In the genomic region with DNA sequence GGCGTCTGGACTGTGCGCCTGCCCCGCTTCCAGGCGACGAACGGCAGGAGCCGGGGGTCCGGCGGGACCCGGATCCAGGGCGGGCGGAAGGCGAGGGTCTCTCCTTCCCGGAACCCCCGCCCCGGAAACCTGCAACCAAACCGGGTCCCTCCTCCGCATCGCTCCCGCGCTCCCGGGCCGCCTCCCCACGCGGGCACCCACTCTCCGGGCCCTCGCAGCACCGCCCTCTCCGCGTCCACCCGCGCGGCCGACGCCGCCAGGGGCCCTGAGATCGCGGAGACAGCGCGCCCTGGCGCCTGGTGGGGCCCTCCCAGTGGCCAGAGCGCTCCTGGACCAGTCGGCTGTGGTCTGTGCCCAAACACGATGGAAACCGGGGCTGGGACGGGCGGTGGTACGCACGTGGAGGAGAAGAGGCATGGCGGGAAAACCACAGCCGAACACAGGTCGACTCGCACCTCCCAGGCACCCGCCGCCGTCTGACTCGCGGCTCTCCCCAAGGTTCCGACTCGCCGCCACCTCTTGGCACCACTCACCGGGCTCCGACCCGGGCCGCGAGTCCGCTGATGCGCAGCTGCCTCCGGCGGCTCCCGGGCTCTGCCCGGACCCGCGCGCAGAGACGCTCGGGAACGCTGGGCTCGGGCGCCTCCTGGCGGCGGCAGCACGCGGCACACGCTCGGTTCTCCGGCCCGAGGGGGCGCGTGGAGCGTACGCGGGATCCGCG, we compare ENCODE assay signal across 8 cellular contexts. TPM values are rescaled to one million over a fixed set of nuclear protein-coding genes. Genes with fewer than 3 reads are reported as not detected.
DNase-seq lines count a peak whose midpoint lies in the region; ATAC-seq, FAIRE-seq and TF ChIP-seq lines count a peak whose summit lies in the region.

No MANE protein-coding gene starts in this region.

- H3K27me3 Mint-ChIP-seq in activated CD4-positive, alpha-beta T cell treated with anti-CD3 and anti-CD28 coated beads, Interleukin-2, amount 10 ng/mL, durations not matched to agents 24 days and 14 days, result peaks cover 50% of the 10 kb centered on the region

- no peaks in the 10 kb centered on the region for H3K9me3 ChIP-seq in colonic mucosa
- H3K9me3 ChIP-seq in HepG2 (ENCODE audit: low read length), result no peaks in the 10 kb centered on the region

- 54% methylated on average over 94 of the region's 95 CpGs for WGBS in HepG2 (ENCODE audit: low lambda C conversion rate)

- FAIRE-seq in HepG2 (lab: Jason Lieb, UNC), result no peak

- intact Hi-C loops in activated CD4-positive, alpha-beta T cell treated with anti-CD3 and anti-CD28 coated beads, Interleukin-2, amount 10 ng/mL, durations not matched to agents 24 days and 14 days (cut with micrococcal nuclease), result loop anchor here (1.0 to 2.0 kb wide), 6 partner anchors 107 to 669 kb away; no protein-coding TSS in a partner anchor
- intact Hi-C loops in colonic mucosa (cut with DNase I), result loop anchor here (2.0 to 10.0 kb wide), 3 partner anchors 271 to 645 kb away; no protein-coding TSS in a partner anchor
- intact Hi-C loops in HepG2 (cut with micrococcal nuclease; ENCODE audit: unreplicated experiment), result loop anchor here (1.0 kb wide), 3 partner anchors 270 to 669 kb away; no protein-coding TSS in a partner anchor

- peaks cover 66% of the 10 kb centered on the region for H3K27me3 ChIP-seq in colonic mucosa
- peaks cover 13 to 71% of the 10 kb centered on the region in 2 experiments for H3K27me3 ChIP-seq in HepG2 (ENCODE audit: control insufficient read depth in 1 of 2, insufficient read depth in 2 of 2, low read length in 2 of 2)

- in situ Hi-C loops in HepG2 (cut with HindIII; ENCODE audit: extremely low pct_ligation_motif_present, low pct_unique_long_range_greater_than_20kb), result loop anchor here (10.0 kb wide), 1 partner anchor 451 kb away; no protein-coding TSS in a partner anchor

- H3K79me2 ChIP-seq in HepG2 (ENCODE audit: insufficient read depth, low read length), result no peaks in the 10 kb centered on the region

- TF ChIP-seq EP300 in Ishikawa (IDR thresholded peaks at IDR 0.05; ENCODE audit: borderline replicate concordance) (no peak), HepG2 (IDR thresholded peaks at IDR 0.05; ENCODE audit: low read depth in 2 of 2, low read length in 2 of 2) (no peak), HepG2 (CRISPR knock-in tag; IDR thresholded peaks at IDR 0.05; ENCODE audit: borderline replicate concordance) (no peak)

- no peak overlapping the region for H3K27ac ChIP-seq in colonic mucosa
- no peak overlapping the region for H3K27ac ChIP-seq in HepG2 (ENCODE audit: extremely low read length, insufficient read depth, low read length)

- H3K9me3 Mint-ChIP-seq in activated CD4-positive, alpha-beta T cell treated with anti-CD3 and anti-CD28 coated beads, Interleukin-2, amount 10 ng/mL, durations not matched to agents 24 days and 14 days, result peaks cover 4% of the 10 kb centered on the region

- peaks cover 5% of the 10 kb centered on the region for H3K36me3 Mint-ChIP-seq in activated CD4-positive, alpha-beta T cell treated with anti-CD3 and anti-CD28 coated beads, Interleukin-2, amount 10 ng/mL, durations not matched to agents 24 days and 14 days (ENCODE audit: low read depth)

- no peak for TF ChIP-seq POLR2A in HepG2 (IDR thresholded peaks at IDR 0.05; ENCODE audit: insufficient read depth in 1 of 2, low read depth in 2 of 2, low read length in 2 of 2)

- H3K4me1 ChIP-seq in colonic mucosa (peaks cover 10% of the 10 kb centered on the region), HepG2 (ENCODE audit: insufficient read depth, low read length) (peaks cover 12% of the 10 kb centered on the region)

- peak; percentile 43 for DNase-seq in DMS114 treated with DMSO at 0.1 percent for 48 hours (lab: John Stamatoyannopoulos, UW; ENCODE audit: unreplicated experiment)
- DNase-seq in activated CD4-positive, alpha-beta T cell treated with anti-CD3 and anti-CD28 coated beads, Interleukin-2, amount 10 ng/mL, durations not matched to agents 24 days and 14 days, result peak; percentile 91
- DNase-seq in colonic mucosa, result peak; percentile 63
- no peak for DNase-seq in HepG2 (ENCODE audit: low spot score)
- peak; percentile 61 to 72 for DNase-seq in stimulated activated CD4-positive, alpha-beta T cell treated with anti-CD3 and anti-CD28 coated beads, Interleukin-4, amount 100 ng/mL, for 48 hours (ENCODE audit: low read depth in 2 of 2)
- no peak for DNase-seq in pons (ENCODE audit: low spot score)
- no peak for DNase-seq in NCI-H1436 (lab: John Stamatoyannopoulos, UW)

- no peak overlapping the region for H2AFZ ChIP-seq in HepG2 (ENCODE audit: low read length)

- H3K4me3 Mint-ChIP-seq in activated CD4-positive, alpha-beta T cell treated with anti-CD3 and anti-CD28 coated beads, Interleukin-2, amount 10 ng/mL, durations not matched to agents 24 days and 14 days, result peak overlapping the region; percentile 73

- H3K9ac ChIP-seq in colonic mucosa (ENCODE audit: low read depth in 2 of 2, low read length in 2 of 2), result no peak overlapping the region
- H3K9ac ChIP-seq in HepG2 (ENCODE audit: insufficient read depth, low read depth, low read length), result no peak overlapping the region

- TF ChIP-seq CTCF in colonic mucosa (IDR thresholded peaks at IDR 0.05), result peak; percentile 85
- peak; percentile 72 for TF ChIP-seq CTCF in HepG2 (CRISPR knock-in tag; IDR thresholded peaks at IDR 0.05)

- peak overlapping the region; percentile 67 for H3K27ac Mint-ChIP-seq in activated CD4-positive, alpha-beta T cell treated with anti-CD3 and anti-CD28 coated beads, Interleukin-2, amount 10 ng/mL, durations not matched to agents 24 days and 14 days

- H3K4me2 ChIP-seq in HepG2 (ENCODE audit: low read depth, low read length), result peak overlapping the region; percentile 67

- H3K4me1 Mint-ChIP-seq in activated CD4-positive, alpha-beta T cell treated with anti-CD3 and anti-CD28 coated beads, Interleukin-2, amount 10 ng/mL, durations not matched to agents 24 days and 14 days, result peaks cover 21% of the 10 kb centered on the region

- POLR2A ChIA-PET in HepG2 (lab: Yijun Ruan, JAX), result no interaction called here

- H3K4me3 ChIP-seq in colonic mucosa (peak overlapping the region; percentile 38), HepG2 (replicated peaks in 1 of 3; ENCODE audit: insufficient read depth in 1 of 3, low read depth in 2 of 3, low read length in 3 of 3) (peak overlapping the region in 2 of 3 experiments; percentile 39 to 63; a peak in 3 of 6 replicates)

- peak; percentile 76 for ATAC-seq in HepG2

- no TSS peak for BruUV-seq in HepG2 (replicated peaks; lab: Mats Ljungman, UMichigan)

- CTCF ChIA-PET in HepG2 (lab: Yijun Ruan, JAX; ENCODE audit: low intra/inter-chr PET ratio, low total read pairs), result interaction anchor here (1.2 to 5.5 kb wide), 8 partner anchors 66 to 669 kb away, joined by 4 to 181 read pairs (median 12); no protein-coding TSS in a partner anchor

- H3K36me3 ChIP-seq in colonic mucosa, result no peaks in the 10 kb centered on the region
- H3K36me3 ChIP-seq in HepG2 (replicated peaks in 1 of 2; ENCODE audit: control insufficient read depth in 1 of 2, insufficient read depth in 2 of 2, low read length in 2 of 2), result no peaks in the 10 kb centered on the region

- H4K20me1 ChIP-seq in HepG2 (ENCODE audit: insufficient read depth, low read length), result peaks cover 3% of the 10 kb centered on the region; the same call in 1 of the 2 replicates

- TF ChIP-seq RAD21 in Ishikawa (IDR thresholded peaks at IDR 0.05; ENCODE audit: low read depth), result peak; percentile 25; the same call in 1 of the 2 replicates
- TF ChIP-seq RAD21 in HepG2 (CRISPR knock-in tag; IDR thresholded peaks at IDR 0.05), result peak; percentile 83

TF ChIP-seq in Ishikawa, 13 proteins besides CTCF, POLR2A, EP300 and RAD21:
- TF ChIP-seq, protein P1, sequence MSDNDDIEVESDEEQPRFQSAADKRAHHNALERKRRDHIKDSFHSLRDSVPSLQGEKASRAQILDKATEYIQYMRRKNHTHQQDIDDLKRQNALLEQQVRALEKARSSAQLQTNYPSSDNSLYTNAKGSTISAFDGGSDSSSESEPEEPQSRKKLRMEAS (IDR thresholded peaks at IDR 0.05), result peak; percentile 66
- no peak for TF ChIP-seq TCF12 (IDR thresholded peaks at IDR 0.05; ENCODE audit: low read depth)
TF ChIP-seq in Ishikawa: peak in this region for 1.

TF ChIP-seq in HepG2, 621 proteins besides CTCF, POLR2A, EP300 and RAD21 (continues in another document):
- TF ChIP-seq ZNF430 (CRISPR knock-in tag; IDR thresholded peaks at IDR 0.05), result no peak
- TF ChIP-seq ZFYVE20 (CRISPR knock-in tag; IDR thresholded peaks at IDR 0.05; ENCODE audit: borderline replicate concordance, low read depth), result no peak
- no peak for TF ChIP-seq ZNF225 (CRISPR knock-in tag; IDR thresholded peaks at IDR 0.05)
- no peak for TF ChIP-seq CHD4 (IDR thresholded peaks at IDR 0.05; ENCODE audit: borderline replicate concordance, low read length)
- 0 out of 2 replicates have a peak, but pooled peaks have one; percentile 56 for TF ChIP-seq ZC3H13 (CRISPR knock-in tag; IDR thresholded peaks at IDR 0.05)
- no peak for TF ChIP-seq ZNF30 (CRISPR knock-in tag; IDR thresholded peaks at IDR 0.05)

RNA-seq across cellular contexts. Expression of gene NKX2-2, which starts 7.9 kb away (rescaled TPM):
- not detected in 2 replicates for total RNA-seq in activated CD4-positive, alpha-beta T cell treated with anti-CD3 and anti-CD28 coated beads, Interleukin-2, amount 10 ng/mL, durations not matched to agents 24 days and 14 days
- 1 to 10 TPM; 1.4 to 1.6 TPM for total RNA-seq in colonic mucosa
- total RNA-seq in HepG2 (2016; rRNA removed; fragmentation: Illumina TruSeq; extraction: Trizol), result not detected in 2 replicates
- total RNA-seq in HepG2 (2016; cell fraction: cytosol; rRNA removed; fragmentation: Illumina TruSeq; extraction: Trizol; ENCODE audit: low read depth), result not detected in 2 replicates
- not detected in 2 replicates for total RNA-seq in HepG2 (2016; cell fraction: insoluble cytoplasmic fraction; rRNA removed; fragmentation: Illumina TruSeq; extraction: Trizol)
- not detected in 2 replicates for total RNA-seq in HepG2 (2016; cell fraction: membrane; rRNA removed; fragmentation: Illumina TruSeq; extraction: Trizol)
- not detected in 2 replicates for total RNA-seq in HepG2 (2016; cell fraction: nucleus; rRNA removed; fragmentation: Illumina TruSeq; extraction: Trizol)
- polyA plus RNA-seq in HepG2 (2011; rRNA removed), result not detected in 2 replicates
- not detected in 2 replicates for polyA plus RNA-seq in HepG2 (2011; cell fraction: cytosol; rRNA removed)
- not detected in 2 replicates for polyA plus RNA-seq in HepG2 (2011; cell fraction: nucleus; rRNA removed)
- not detected in 2 replicates for polyA plus RNA-seq in HepG2 (2012)
- polyA plus RNA-seq in HepG2 (2016; cell fraction: cytosol; fragmentation: Illumina TruSeq; extraction: Trizol; ENCODE audit: low read depth), result not detected in 2 replicates
- polyA plus RNA-seq in HepG2 (2016; cell fraction: insoluble cytoplasmic fraction; fragmentation: Illumina TruSeq; extraction: Trizol; ENCODE audit: low read depth), result not detected in 2 replicates
- polyA plus RNA-seq in HepG2 (2016; cell fraction: membrane; fragmentation: Illumina TruSeq; extraction: Trizol; ENCODE audit: low read depth), result not detected in 2 replicates
- polyA plus RNA-seq in HepG2 (2016; cell fraction: nucleus; fragmentation: Illumina TruSeq; extraction: Trizol; ENCODE audit: insufficient read depth, low read depth), result not detected in 2 replicates
- not detected in 2 replicates for polyA minus RNA-seq in HepG2 (2011; rRNA and poly(A)+ RNA removed; ENCODE audit: low replicate concordance)
- polyA minus RNA-seq in HepG2 (2011; cell fraction: cytosol; rRNA and poly(A)+ RNA removed), result not detected in 2 replicates
- not detected in 2 replicates for polyA minus RNA-seq in HepG2 (2011; cell fraction: nucleus; rRNA and poly(A)+ RNA removed)

Comparison
In these comparisons a context has a peak if more than half of its experiments do, and no peak if none do; other contexts are left out.
1. DNase-seq: peak in DMS114 treated with DMSO at 0.1 percent for 48 hours (single experiment), activated CD4-positive, alpha-beta T cell treated with anti-CD3 and anti-CD28 coated beads, Interleukin-2, amount 10 ng/mL, durations not matched to agents 24 days and 14 days (single experiment), colonic mucosa (single experiment) and stimulated activated CD4-positive, alpha-beta T cell treated with anti-CD3 and anti-CD28 coated beads, Interleukin-4, amount 100 ng/mL, for 48 hours (2 of 2); none in HepG2 (single experiment), pons (single experiment) and NCI-H1436 (single experiment).